Comparison of ENCODE assay signal across 8 cellular contexts in genomic region chr5:99081711-99082110, GRCh38.
"Had no signal": no experiment of that assay in that cellular context is flagged by ENCODE, and none has a peak within 500 bp of the region (broad histone marks: within the 10 kb centered on the region; RNA-seq: fewer than 3 reads in every experiment).

No MANE protein-coding gene starts in this region.

- H3K27ac Mint-ChIP-seq: IgD-negative memory B cell had no signal

- H3K4me2 ChIP-seq: KMS-11 had no signal

- H3K27ac ChIP-seq: HL-60, KMS-11 had no signal

- H3K36me3 Mint-ChIP-seq: IgD-negative memory B cell had no signal

- H3K9ac ChIP-seq: KMS-11 had no signal

- ATAC-seq: HepG2, K562 had no signal

- H3K4me3 Mint-ChIP-seq: IgD-negative memory B cell had no signal

- H3K4me3 ChIP-seq: K562 had no signal

- DNase-seq: IMR-90, KBM-7, KG1 had no signal

- H3K9me3 Mint-ChIP-seq: IgD-negative memory B cell had no signal
